Comparison of ENCODE assay signal across 8 cellular contexts in the genomic region with DNA sequence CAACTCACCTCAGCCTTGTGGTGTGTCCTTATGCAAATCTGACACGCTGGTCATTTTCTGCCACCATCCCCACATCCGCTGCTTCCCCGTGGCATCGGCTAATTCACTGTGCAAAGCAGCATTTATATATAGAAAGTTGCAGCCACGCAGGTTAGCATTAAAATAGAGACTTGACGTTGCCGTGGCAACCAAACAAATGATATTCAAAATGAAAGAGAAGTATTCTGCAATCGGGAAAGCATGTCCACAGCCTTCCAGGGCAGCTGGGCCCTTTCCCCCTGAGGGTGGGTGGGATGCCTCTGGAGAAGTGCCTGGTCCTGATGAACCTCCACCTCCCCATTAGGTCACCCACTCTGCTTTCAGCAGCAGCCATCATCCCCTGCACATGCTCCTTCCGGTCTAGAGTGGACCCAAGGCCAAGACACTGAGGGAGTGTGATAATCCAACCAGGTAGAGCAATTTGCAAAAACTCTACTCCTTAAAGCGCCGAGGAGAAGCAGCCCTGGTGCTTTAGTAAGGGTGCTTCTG.
DNase-seq lines count a peak whose midpoint lies in the region; ATAC-seq and TF ChIP-seq lines count a peak whose summit lies in the region.

No MANE protein-coding gene starts in this region.

- CTCF ChIA-PET in activated B cell treated with CpG ODN at 0.5 μM for 24 hours (lab: Charles Lee), result no interaction called here

- no peak overlapping the region for H3K4me3 ChIP-seq in coronary artery

- DNase-seq in activated B cell treated with CpG ODN at 0.5 μM for 24 hours (no peak), posterior vena cava (ENCODE audit: low spot score) (peak; percentile 83), NCI-H2081 treated with DMSO at 0.1 percent for 48 hours (lab: John Stamatoyannopoulos, UW) (no peak), coronary artery (ENCODE audit: low spot score) (no peak), GF-D8 (lab: John Stamatoyannopoulos, UW) (no peak)
- no peak for DNase-seq in stimulated activated CD4-positive, alpha-beta T cell treated with anti-CD3 and anti-CD28 coated beads, Interleukin-1b, Interleukin-23, amount 100 ng/mL, for 48 hours

- TF ChIP-seq CTCF in activated B cell treated with CpG ODN at 0.5 μM for 24 hours (IDR thresholded peaks at IDR 0.05), result no peak
- TF ChIP-seq CTCF in coronary artery (IDR thresholded peaks at IDR 0.05), result no peak

- H3K36me3 Mint-ChIP-seq in activated B cell treated with CpG ODN at 0.5 μM for 24 hours (ENCODE audit: low read depth), result no peaks in the 10 kb centered on the region

- ATAC-seq in GM19025 (IDR thresholded peaks at IDR 0.05; ENCODE audit: low read depth, unreplicated experiment), result peak; percentile 81
- ATAC-seq in HG02870 (IDR thresholded peaks at IDR 0.05; ENCODE audit: unreplicated experiment), result peak; percentile 77
- peak; percentile 32 for ATAC-seq in activated B cell treated with CpG ODN at 0.5 μM for 24 hours (ENCODE audit: low read depth)

- H3K4me1 Mint-ChIP-seq in activated B cell treated with CpG ODN at 0.5 μM for 24 hours, result peaks cover 60% of the 10 kb centered on the region

- peak overlapping the region in 1 of 2 donors; percentile 85 for H3K27ac ChIP-seq in coronary artery

- H3K4me3 Mint-ChIP-seq in activated B cell treated with CpG ODN at 0.5 μM for 24 hours, result peak overlapping the region; percentile 20

- peak overlapping the region; percentile 77 for H3K27ac Mint-ChIP-seq in activated B cell treated with CpG ODN at 0.5 μM for 24 hours

- H3K9me3 Mint-ChIP-seq in activated B cell treated with CpG ODN at 0.5 μM for 24 hours, result no peaks in the 10 kb centered on the region

- H3K27me3 Mint-ChIP-seq in activated B cell treated with CpG ODN at 0.5 μM for 24 hours, result no peaks in the 10 kb centered on the region

- intact Hi-C loops in activated B cell treated with CpG ODN at 0.5 μM for 24 hours (cut with micrococcal nuclease) (loop anchor here (5.0 kb wide), 1 partner anchor 72 kb away; no protein-coding TSS in a partner anchor), posterior vena cava (cut with DNase I) (no loop called here)

- POLR2A ChIA-PET in activated B cell treated with CpG ODN at 0.5 μM for 24 hours (lab: Charles Lee), result interaction anchor here (0.6 to 8.1 kb wide), 4 partner anchors 8 to 28 kb away, joined by 4 to 95 read pairs (median 6); no protein-coding TSS in a partner anchor
